In the genomic region with DNA sequence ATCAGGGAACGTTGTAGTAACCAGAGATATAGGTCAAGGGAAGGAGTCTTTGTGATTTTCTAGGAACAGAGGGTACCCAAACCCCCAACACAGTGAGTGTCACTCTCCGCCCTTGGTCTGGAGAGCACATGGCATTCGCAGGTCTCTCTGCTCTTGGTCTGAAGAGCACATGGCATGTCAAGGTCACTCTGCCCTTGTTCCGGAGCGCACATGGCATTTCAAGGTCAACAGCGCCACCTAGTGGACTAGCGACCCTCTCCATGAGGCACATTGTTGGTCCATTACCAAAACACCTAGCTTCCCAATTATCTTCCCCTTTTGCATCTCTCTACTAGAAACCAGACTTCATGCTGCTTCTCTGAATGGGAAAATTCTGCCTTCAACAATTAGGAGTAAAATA, we compare ENCODE assay signal across 8 cellular contexts.
DNase-seq lines count a peak whose midpoint lies in the region; ATAC-seq and TF ChIP-seq lines count a peak whose summit lies in the region.

No MANE protein-coding gene starts in this region.

- no peak overlapping the region for H3K4me2 ChIP-seq in mammary epithelial cell (ENCODE audit: insufficient read depth, low read depth, low read length)

- H3K4me3 Mint-ChIP-seq in MCF 10A (ENCODE audit: unreplicated experiment), result no peak overlapping the region

- POLR2A ChIA-PET in MCF 10A (lab: Yijun Ruan, JAX), result no interaction called here

- H3K79me2 ChIP-seq in mammary epithelial cell (ENCODE audit: insufficient read depth, low read length), result no peaks in the 10 kb centered on the region

- no peak overlapping the region for H3K27ac ChIP-seq in breast epithelium
- H3K27ac ChIP-seq in mammary epithelial cell (ENCODE audit: insufficient read depth, low read depth, low read length), result no peak overlapping the region

- H4K20me1 ChIP-seq in mammary epithelial cell (ENCODE audit: insufficient read depth, low read length), result no peaks in the 10 kb centered on the region

- H3K9me3 Mint-ChIP-seq in MCF 10A (ENCODE audit: unreplicated experiment), result peaks cover 22% of the 10 kb centered on the region

- no peak for TF ChIP-seq POLR2A in breast epithelium (IDR thresholded peaks at IDR 0.05)

- H3K27me3 Mint-ChIP-seq in MCF 10A (ENCODE audit: insufficient read depth, unreplicated experiment), result no peaks in the 10 kb centered on the region

- in situ Hi-C loops in mammary epithelial cell (cut with MboI; ENCODE audit: low sequenced_read_pairs in 2 of 2), result no loop called here

- H3K27me3 ChIP-seq in breast epithelium (no peaks in the 10 kb centered on the region), mammary epithelial cell (ENCODE audit: insufficient read depth, low read length) (no peaks in the 10 kb centered on the region)

- DNase-seq in MCF 10A (ENCODE audit: unreplicated experiment), result peak; percentile 48
- DNase-seq in breast epithelium (ENCODE audit: low spot score in 2 of 2), result no peak
- DNase-seq in NCI-H1092 treated with DMSO at 0.1 percent for 48 hours (lab: John Stamatoyannopoulos, UW), result peak; percentile 35
- no peak for DNase-seq in mammary epithelial cell
- peak; percentile 49 for DNase-seq in stimulated activated CD4-positive, alpha-beta T cell treated with anti-CD3 and anti-CD28 coated beads, Interleukin-1b, Interleukin-23, amount 100 ng/mL, for 48 hours
- no peak for DNase-seq in putamen (ENCODE audit: low spot score)

- H3K36me3 ChIP-seq in breast epithelium (no peaks in the 10 kb centered on the region), mammary epithelial cell (ENCODE audit: insufficient read depth, low read length) (no peaks in the 10 kb centered on the region)

- dilution Hi-C loops in mammary epithelial cell (cut with HindIII; ENCODE audit: low sequenced_read_pairs), result no loop called here

- H3K4me3 ChIP-seq in breast epithelium (no peak overlapping the region), mammary epithelial cell (replicated peaks in 1 of 3; ENCODE audit: insufficient read depth in 1 of 3, low read depth in 2 of 3, low read length in 3 of 3) (no peak overlapping the region)

- no peaks in the 10 kb centered on the region for H3K4me1 Mint-ChIP-seq in MCF 10A (ENCODE audit: insufficient read depth, unreplicated experiment)

- H3K9me3 ChIP-seq in breast epithelium, result peaks cover 0 to 34% of the 10 kb centered on the region in 2 donors
- H3K9me3 ChIP-seq in mammary epithelial cell (replicated peaks; ENCODE audit: insufficient read depth, low read length), result peaks cover 6% of the 10 kb centered on the region

- no peak overlapping the region for H2AFZ ChIP-seq in mammary epithelial cell (ENCODE audit: low read depth, low read length)

- H3K36me3 Mint-ChIP-seq in MCF 10A (ENCODE audit: insufficient read depth, unreplicated experiment), result no peaks in the 10 kb centered on the region

- 27% methylated on average over 7 of the region's 7 CpGs for WGBS in mammary epithelial cell (ENCODE audit: low coverage, missing lambda C conversion rate)

- TF ChIP-seq CTCF in MCF 10A (IDR thresholded peaks at IDR 0.05; ENCODE audit: unreplicated experiment), result peak; percentile 52
- peak in 1 of 3 donors; percentile 15 for TF ChIP-seq CTCF in breast epithelium (IDR thresholded peaks at IDR 0.05)
- TF ChIP-seq CTCF in mammary epithelial cell (conservative IDR thresholded peaks at IDR 0.05 in 1 of 2, IDR thresholded peaks at IDR 0.05 in 1 of 2; ENCODE audit: extremely low read depth in 1 of 2, insufficient read depth in 1 of 2, low read depth in 1 of 2, low read length in 2 of 2), result peak; percentile 14 to 34

- no peaks in the 10 kb centered on the region for H3K4me1 ChIP-seq in breast epithelium
- H3K4me1 ChIP-seq in mammary epithelial cell (ENCODE audit: insufficient read depth, low read length), result no peaks in the 10 kb centered on the region

- H3K27ac Mint-ChIP-seq in MCF 10A (ENCODE audit: low read depth, unreplicated experiment), result no peak overlapping the region

- ATAC-seq in HG03196 (IDR thresholded peaks at IDR 0.05; ENCODE audit: unreplicated experiment) (no peak), HG03342 (IDR thresholded peaks at IDR 0.05; ENCODE audit: unreplicated experiment) (no peak)

- CTCF ChIA-PET in MCF 10A (lab: Yijun Ruan, JAX) (interaction anchor here (0.5 to 1.2 kb wide), 4 partner anchors 39 to 1625 kb away, joined by 3 to 4 read pairs (median 3); no protein-coding TSS in a partner anchor), mammary epithelial cell (lab: Charles Lee; ENCODE audit: low non-redundant PET) (interaction anchor here (0.6 to 0.7 kb wide), 2 partner anchors 56 to 71 kb away, joined by 3 to 4 read pairs; no protein-coding TSS in a partner anchor)

- BruUV-seq in MCF 10A (replicated peaks; lab: Mats Ljungman, UMichigan) (no TSS peak), mammary epithelial cell (replicated peaks; lab: Mats Ljungman, UMichigan) (no TSS peak)

- no peak overlapping the region for H3K9ac ChIP-seq in mammary epithelial cell (ENCODE audit: insufficient read depth, low read length)

- intact Hi-C loops in MCF 10A (cut with micrococcal nuclease) (no loop called here), breast epithelium (cut with DNase I; ENCODE audit: low total_unique reads) (no loop called here), mammary epithelial cell (cut with micrococcal nuclease) (no loop called here)

Comparison
In these comparisons a context has a peak if more than half of its experiments do, and no peak if none do; other contexts are left out.
1. DNase-seq: peak in MCF 10A (single experiment), NCI-H1092 treated with DMSO at 0.1 percent for 48 hours (single experiment) and stimulated activated CD4-positive, alpha-beta T cell treated with anti-CD3 and anti-CD28 coated beads, Interleukin-1b, Interleukin-23, amount 100 ng/mL, for 48 hours (single experiment); none in breast epithelium (0 of 2), mammary epithelial cell (single experiment) and putamen (single experiment).